ENCODE assay signal across 18 cellular contexts in the genomic region with DNA sequence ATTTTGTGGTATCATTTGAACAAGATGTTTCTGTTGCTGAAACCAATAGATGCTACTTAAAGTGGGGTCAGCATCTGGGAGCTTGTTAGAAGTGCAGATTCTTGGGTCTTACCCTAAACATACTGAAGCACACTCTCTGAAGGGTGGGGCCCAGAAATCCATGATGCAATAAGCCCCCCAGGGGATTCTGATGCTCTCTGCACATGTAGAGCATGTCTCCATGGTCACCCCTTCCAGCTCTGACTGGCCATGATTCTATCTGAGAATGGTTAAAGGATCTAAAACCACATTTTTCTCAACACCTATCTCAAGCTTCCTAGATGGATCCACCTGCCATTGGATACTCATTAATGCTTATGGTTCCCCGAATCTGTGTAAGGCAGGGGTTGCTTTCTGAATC. TPM values are rescaled to one million over a fixed set of nuclear protein-coding genes. Genes with fewer than 3 reads are reported as not detected.
DNase-seq lines count a peak whose midpoint lies in the region; ATAC-seq and TF ChIP-seq lines count a peak whose summit lies in the region.
"Had no signal": no experiment of that assay in that cellular context is flagged by ENCODE, and none has a peak within 500 bp of the region (broad histone marks: within the 10 kb centered on the region; RNA-seq: fewer than 3 reads in every experiment).

No MANE protein-coding gene starts in this region.

- no peaks in the 10 kb centered on the region for H3K9me3 Mint-ChIP-seq in Caco-2 (ENCODE audit: unreplicated experiment)
- H3K9me3 Mint-ChIP-seq: CD8-positive, alpha-beta T cell had no signal

- no peaks in the 10 kb centered on the region for H3K9me2 ChIP-seq in Karpas-422 (replicated peaks; ENCODE audit: insufficient read depth, low read length)

- H3K4me2 ChIP-seq in mammary epithelial cell (ENCODE audit: insufficient read depth, low read depth, low read length) (no peak overlapping the region), Karpas-422 (ENCODE audit: low read depth, low read length, poor library complexity, severe bottlenecking) (no peak overlapping the region)
- H3K4me2 ChIP-seq: BLaER1 had no signal

- H3K9ac ChIP-seq in stomach smooth muscle (ENCODE audit: low read length in 2 of 2): no peak overlapping the region
- no peak overlapping the region for H3K9ac ChIP-seq in mammary epithelial cell (ENCODE audit: insufficient read depth, low read length)
- no peak overlapping the region for H3K9ac ChIP-seq in Karpas-422 (ENCODE audit: low read length)
- H3K9ac ChIP-seq: BLaER1 had no signal

- H3K9me3 ChIP-seq in Caco-2 (no peaks in the 10 kb centered on the region), body of pancreas (no peaks in the 10 kb centered on the region), gastroesophageal sphincter (no peaks in the 10 kb centered on the region), stomach smooth muscle (ENCODE audit: control insufficient read depth in 2 of 2, low read length in 2 of 2) (no peaks in the 10 kb centered on the region), mammary epithelial cell (replicated peaks; ENCODE audit: insufficient read depth, low read length) (no peaks in the 10 kb centered on the region), Karpas-422 (ENCODE audit: low read length) (no peaks in the 10 kb centered on the region)

- dilution Hi-C loops in mammary epithelial cell (cut with HindIII; ENCODE audit: low sequenced_read_pairs): no loop called here

- H3K27ac ChIP-seq in body of pancreas (peak overlapping the region in 3 of 4 donors; percentile 83 to 88 (median 87)), gastroesophageal sphincter (peak overlapping the region in 3 of 4 donors; percentile 64 to 83 (median 82)), stomach smooth muscle (ENCODE audit: low read length) (peak overlapping the region; percentile 53), mammary epithelial cell (ENCODE audit: insufficient read depth, low read depth, low read length) (no peak overlapping the region), Karpas-422 (ENCODE audit: low read length) (no peak overlapping the region)
- H3K27ac ChIP-seq: BLaER1 had no signal

- TF ChIP-seq CTCF in Caco-2 (IDR thresholded peaks at IDR 0.05; ENCODE audit: insufficient read depth in 1 of 2, low read depth in 1 of 2, low read length in 1 of 2, severe bottlenecking in 1 of 2, unreplicated experiment in 1 of 2): no peak
- no peak for TF ChIP-seq CTCF in body of pancreas (IDR thresholded peaks at IDR 0.05)
- no peak for TF ChIP-seq CTCF in gastroesophageal sphincter (IDR thresholded peaks at IDR 0.05)
- no peak for TF ChIP-seq CTCF in mammary epithelial cell (conservative IDR thresholded peaks at IDR 0.05 in 1 of 2, IDR thresholded peaks at IDR 0.05 in 1 of 2; ENCODE audit: extremely low read depth in 1 of 2, insufficient read depth in 1 of 2, low read depth in 1 of 2, low read length in 2 of 2)

- no peak overlapping the region for H2AFZ ChIP-seq in mammary epithelial cell (ENCODE audit: low read depth, low read length)
- no peak overlapping the region for H2AFZ ChIP-seq in Karpas-422 (ENCODE audit: low read length)

- peaks cover 53% of the 10 kb centered on the region for H3K4me1 Mint-ChIP-seq in Caco-2 (ENCODE audit: low read depth, unreplicated experiment)

- 100% methylated on average over 1 of the region's 1 CpG for WGBS in body of pancreas, 2 donors
- WGBS in gastroesophageal sphincter (ENCODE audit: low coverage in 1 of 2), 2 donors: 100% methylated on average over 1 of the region's 1 CpG
- 100% methylated on average over 1 of the region's 1 CpG for WGBS in mammary epithelial cell (ENCODE audit: low coverage, missing lambda C conversion rate)

- DNase-seq in Caco-2: no peak
- DNase-seq in body of pancreas: no peak
- no peak for DNase-seq in cerebellar cortex (ENCODE audit: low spot score)
- DNase-seq in mammary epithelial cell: no peak
- DNase-seq in Karpas-422: no peak
- DNase-seq: CD8-positive, alpha-beta T cell; DMS79; KBM-7; NCI-H1694 treated with DMSO at 0.1 percent for 48 hours; NCI-H2107; NCI-H226; NCI-H524; NCI-H82; RPMI8226; SHP77 treated with DMSO at 0.1 percent for 48 hours had no signal

- CTCF ChIA-PET in Caco-2 (lab: Charles Lee) (interaction anchor here (1.0 kb wide), 1 partner anchor 113 kb away, joined by 3 read pairs; no protein-coding TSS in a partner anchor), mammary epithelial cell (lab: Charles Lee; ENCODE audit: low non-redundant PET) (no interaction called here)

- no peaks in the 10 kb centered on the region for H3K27me3 Mint-ChIP-seq in Caco-2 (ENCODE audit: insufficient read depth, unreplicated experiment)

- H3K4me1 ChIP-seq in Caco-2: peaks cover 50% of the 10 kb centered on the region
- peaks cover 71% of the 10 kb centered on the region for H3K4me1 ChIP-seq in body of pancreas
- peaks cover 24 to 90% (median 57%) of the 10 kb centered on the region in 3 donors for H3K4me1 ChIP-seq in gastroesophageal sphincter
- peaks cover 53% of the 10 kb centered on the region for H3K4me1 ChIP-seq in stomach smooth muscle (ENCODE audit: control insufficient read depth, insufficient read depth, low read length)
- H3K4me1 ChIP-seq in mammary epithelial cell (ENCODE audit: insufficient read depth, low read length): peaks cover 21% of the 10 kb centered on the region
- peaks cover 3% of the 10 kb centered on the region for H3K4me1 ChIP-seq in Karpas-422 (ENCODE audit: low read length)

- no TSS peak for BruUV-seq in Caco-2 (replicated peaks; lab: Mats Ljungman, UMichigan)
- BruUV-seq in mammary epithelial cell (replicated peaks; lab: Mats Ljungman, UMichigan): no TSS peak

- H3K36me3 ChIP-seq in Caco-2 (ENCODE audit: control insufficient read depth, insufficient read depth, low read length): no peaks in the 10 kb centered on the region; the same call in 1 of the 2 replicates
- no peaks in the 10 kb centered on the region for H3K36me3 ChIP-seq in body of pancreas (replicated peaks in 1 of 2; ENCODE audit: insufficient read depth in 1 of 2, low read depth in 2 of 2)
- H3K36me3 ChIP-seq in gastroesophageal sphincter: peaks cover 0 to 16% of the 10 kb centered on the region in 2 donors
- H3K36me3 ChIP-seq in stomach smooth muscle (ENCODE audit: control insufficient read depth in 2 of 2, insufficient read depth in 2 of 2, low read length in 2 of 2): peaks cover 0 to 15% of the 10 kb centered on the region in 2 donors
- no peaks in the 10 kb centered on the region for H3K36me3 ChIP-seq in mammary epithelial cell (ENCODE audit: insufficient read depth, low read length)
- no peaks in the 10 kb centered on the region for H3K36me3 ChIP-seq in Karpas-422 (ENCODE audit: insufficient read depth, low read length)

- H3K4me3 ChIP-seq in Caco-2 (ENCODE audit: low read depth, low read length) (no peak overlapping the region), body of pancreas (no peak overlapping the region), gastroesophageal sphincter (no peak overlapping the region), stomach smooth muscle (ENCODE audit: low read length in 2 of 2) (no peak overlapping the region), mammary epithelial cell (replicated peaks in 1 of 3; ENCODE audit: insufficient read depth in 1 of 3, low read depth in 2 of 3, low read length in 3 of 3) (no peak overlapping the region), Karpas-422 (ENCODE audit: low read length) (no peak overlapping the region)
- H3K4me3 ChIP-seq: BLaER1 had no signal

- TF ChIP-seq POLR2A in body of pancreas (IDR thresholded peaks at IDR 0.05): no peak
- TF ChIP-seq POLR2A in gastroesophageal sphincter (IDR thresholded peaks at IDR 0.05): no peak

- intact Hi-C loops in Caco-2 (cut with micrococcal nuclease; ENCODE audit: unreplicated experiment) (no loop called here), body of pancreas (cut with DNase I) (no loop called here), mammary epithelial cell (cut with micrococcal nuclease) (no loop called here)

- no peak overlapping the region for H3K4me3 Mint-ChIP-seq in Caco-2 (ENCODE audit: unreplicated experiment)
- H3K4me3 Mint-ChIP-seq: CD8-positive, alpha-beta T cell had no signal

- POLR2A ChIA-PET in Caco-2 (lab: Charles Lee): no interaction called here

- H3K27me3 ChIP-seq in Caco-2 (replicated peaks; ENCODE audit: control insufficient read depth, insufficient read depth, low read length) (no peaks in the 10 kb centered on the region), body of pancreas (no peaks in the 10 kb centered on the region), gastroesophageal sphincter (no peaks in the 10 kb centered on the region), stomach smooth muscle (ENCODE audit: control insufficient read depth in 1 of 2, insufficient read depth in 2 of 2, low read length in 2 of 2) (no peaks in the 10 kb centered on the region), mammary epithelial cell (ENCODE audit: insufficient read depth, low read length) (no peaks in the 10 kb centered on the region), Karpas-422 (ENCODE audit: low read length) (no peaks in the 10 kb centered on the region)
- H3K27me3 ChIP-seq: BLaER1 had no signal

- ATAC-seq in body of pancreas: no peak
- ATAC-seq in gastroesophageal sphincter: no peak
- ATAC-seq: CD8-positive, alpha-beta T cell had no signal

- in situ Hi-C loops in mammary epithelial cell (cut with MboI; ENCODE audit: low sequenced_read_pairs in 2 of 2): no loop called here

- TF ChIP-seq EP300 in gastroesophageal sphincter (IDR thresholded peaks at IDR 0.05): no peak

- H4K20me1 ChIP-seq in mammary epithelial cell (ENCODE audit: insufficient read depth, low read length) (no peaks in the 10 kb centered on the region), Karpas-422 (ENCODE audit: insufficient read depth, low read depth, low read length) (no peaks in the 10 kb centered on the region)

- H3K36me3 Mint-ChIP-seq in Caco-2 (ENCODE audit: insufficient read depth, unreplicated experiment): peaks cover 99% of the 10 kb centered on the region
- H3K36me3 Mint-ChIP-seq: CD8-positive, alpha-beta T cell had no signal

- peak overlapping the region; percentile 71 for H3K27ac Mint-ChIP-seq in Caco-2 (ENCODE audit: unreplicated experiment)
- H3K27ac Mint-ChIP-seq: CD8-positive, alpha-beta T cell had no signal

- H3K79me2 ChIP-seq in mammary epithelial cell (ENCODE audit: insufficient read depth, low read length) (no peaks in the 10 kb centered on the region), Karpas-422 (ENCODE audit: low read length) (no peaks in the 10 kb centered on the region)

RNA-seq across cellular contexts. Expression of gene JDP2, which starts 20.4 kb away (rescaled TPM):
- total RNA-seq in Caco-2 (2022) (95.7 TPM in 2 replicates), body of pancreas (10 to 100 TPM; 16.8 to 17.9 TPM), gastroesophageal sphincter (10 to 100 TPM; 55.6 to 90.0 (median 70.8) TPM), mammary epithelial cell (10 to 100 TPM; 13.8 to 39.7 TPM)
- 9.5 TPM for polyA plus RNA-seq in mammary epithelial cell
- polyA minus RNA-seq in mammary epithelial cell: 7.1 TPM
- 8.4 and 15.7 TPM in 2 replicates for total RNA-seq in Karpas-422 (2014; rRNA removed; shearing (Covaris generic); ENCODE audit: low replicate concordance)
- total RNA-seq: CD8-positive, alpha-beta T cell had no signal

Comparison
In these comparisons a context has a peak if more than half of its experiments do, and no peak if none do; other contexts are left out.
1. H3K27ac ChIP-seq: peak in body of pancreas (3 of 4), gastroesophageal sphincter (3 of 4) and stomach smooth muscle (single experiment); none in mammary epithelial cell (single experiment) and Karpas-422 (single experiment).